8 cellular contexts compared by ENCODE assay signal in genomic region chr21:41957991-41958766, GRCh38. TPM values are rescaled to one million over a fixed set of nuclear protein-coding genes. Genes with fewer than 3 reads are reported as not detected.
DNase-seq lines count a peak whose midpoint lies in the region; ATAC-seq and TF ChIP-seq lines count a peak whose summit lies in the region.

No MANE protein-coding gene starts in this region.

- peak; percentile 58 to 77 (median 63) for ATAC-seq in right lobe of liver

- H3K27me3 ChIP-seq in right lobe of liver (no peaks in the 10 kb centered on the region), uterus (no peaks in the 10 kb centered on the region)

- no peaks in the 10 kb centered on the region for H3K9me3 Mint-ChIP-seq in chondrocyte (ENCODE audit: low read depth)

- H3K27ac Mint-ChIP-seq in chondrocyte (ENCODE audit: unreplicated experiment): peak overlapping the region; percentile 91

- H3K4me1 ChIP-seq in right lobe of liver (peaks cover 0 to under 1% (median 0%) of the 10 kb centered on the region in 4 donors), uterus (no peaks in the 10 kb centered on the region)

- TF ChIP-seq CTCF in AG09319 (IDR thresholded peaks at IDR 0.05; ENCODE audit: low read depth, low read length) (peak; percentile 31), chondrocyte (IDR thresholded peaks at IDR 0.05) (peak; percentile 69), right lobe of liver (IDR thresholded peaks at IDR 0.05) (peak; percentile 34 to 46 (median 36)), uterus (IDR thresholded peaks at IDR 0.05) (peak; percentile 18 to 42 (median 31))

- no peak overlapping the region for H3K4me3 ChIP-seq in right lobe of liver
- no peak overlapping the region for H3K4me3 ChIP-seq in uterus

- intact Hi-C loops in right lobe of liver (cut with DNase I) (no loop called here), uterus (cut with DNase I; ENCODE audit: low total_unique reads) (loop anchor here (10.0 kb wide), 1 partner anchor 47 kb away; no protein-coding TSS in a partner anchor)

- H3K9me3 ChIP-seq in right lobe of liver (no peaks in the 10 kb centered on the region), uterus (no peaks in the 10 kb centered on the region)

- peaks cover 27% of the 10 kb centered on the region for H3K4me1 Mint-ChIP-seq in chondrocyte (ENCODE audit: low read depth)

- H3K27ac ChIP-seq in right lobe of liver: peak overlapping the region in 1 of 3 donors; percentile 7
- H3K27ac ChIP-seq in uterus: peak overlapping the region; percentile 69 to 83

- 45% methylated on average over 10 of the region's 24 CpGs for WGBS in right lobe of liver (ENCODE audit: insufficient coverage, low coverage, low lambda C conversion rate, missing lambda C conversion rate)

- TF ChIP-seq POLR2A in right lobe of liver (IDR thresholded peaks at IDR 0.05) (no peak), uterus (IDR thresholded peaks at IDR 0.05) (no peak)

- DNase-seq in AG09319 (ENCODE audit: extremely low read depth, low read depth): peak; percentile 49
- peak; percentile 50 for DNase-seq in NCI-H1105 treated with DMSO at 0.1 percent for 48 hours (lab: John Stamatoyannopoulos, UW)
- DNase-seq in chondrocyte (ENCODE audit: low spot score): peak; percentile 75
- peak in 2 of 3 donors; percentile 67 to 76 for DNase-seq in right lobe of liver
- DNase-seq in uterus: peak; percentile 82 to 88
- no peak for DNase-seq in C1 segment of cervical spinal cord (lab: John Stamatoyannopoulos, UW)
- no peak for DNase-seq in COLO829 (ENCODE audit: low spot score)
- DNase-seq in activated CD4-positive, alpha-beta T cell treated with anti-CD3 and anti-CD28 coated beads for 48 hours: no peak

- peaks cover 3% of the 10 kb centered on the region for H3K27me3 Mint-ChIP-seq in chondrocyte (ENCODE audit: low read depth)

- H3K4me3 Mint-ChIP-seq in chondrocyte (ENCODE audit: unreplicated experiment): no peak overlapping the region

- no peaks in the 10 kb centered on the region for H3K36me3 Mint-ChIP-seq in chondrocyte (ENCODE audit: low read depth)

- H3K36me3 ChIP-seq in right lobe of liver: no peaks in the 10 kb centered on the region
- H3K36me3 ChIP-seq in uterus: no peaks in the 10 kb centered on the region

RNA-seq across cellular contexts. Expression of gene C2CD2, which starts 4.4 kb away (rescaled TPM):
- total RNA-seq in chondrocyte (8.9 to 18.2 TPM (median 18.1 TPM) in 3 replicates), right lobe of liver (10 to 100 TPM in 1 of 6 experiments, 1 to 10 TPM in 5; 7.3 to 11.4 (median 8.3) TPM), uterus (10 to 100 TPM in 3 of 4 donors, 1 to 10 TPM in 1; 9.5 to 37.5 (median 18.3) TPM)

RNA-seq across cellular contexts. Expression of gene ZBTB21, which starts 52.0 kb away (rescaled TPM):
- total RNA-seq in chondrocyte (18.0 to 21.2 TPM (median 18.6 TPM) in 3 replicates), right lobe of liver (10 to 100 TPM in 4 of 6 experiments, 1 to 10 TPM in 2; 3.0 to 28.5 (median 11.2) TPM), uterus (10 to 100 TPM in 3 of 4 donors, 1 to 10 TPM in 1; 2.8 to 29.9 (median 14.4) TPM)

Comparison
In these comparisons a context has a peak if more than half of its experiments do, and no peak if none do; other contexts are left out.
1. DNase-seq: peak in AG09319 (single experiment), NCI-H1105 treated with DMSO at 0.1 percent for 48 hours (single experiment), chondrocyte (single experiment), right lobe of liver (2 of 3) and uterus (2 of 2); none in C1 segment of cervical spinal cord (0 of 14), COLO829 (single experiment) and activated CD4-positive, alpha-beta T cell treated with anti-CD3 and anti-CD28 coated beads for 48 hours (single experiment).
2. Peak in every context shown above with its lines, with median percentiles within 50 percentile points of each other: CTCF ChIP-seq.